ENCODE assay signal across 36 cellular contexts in the genomic region with DNA sequence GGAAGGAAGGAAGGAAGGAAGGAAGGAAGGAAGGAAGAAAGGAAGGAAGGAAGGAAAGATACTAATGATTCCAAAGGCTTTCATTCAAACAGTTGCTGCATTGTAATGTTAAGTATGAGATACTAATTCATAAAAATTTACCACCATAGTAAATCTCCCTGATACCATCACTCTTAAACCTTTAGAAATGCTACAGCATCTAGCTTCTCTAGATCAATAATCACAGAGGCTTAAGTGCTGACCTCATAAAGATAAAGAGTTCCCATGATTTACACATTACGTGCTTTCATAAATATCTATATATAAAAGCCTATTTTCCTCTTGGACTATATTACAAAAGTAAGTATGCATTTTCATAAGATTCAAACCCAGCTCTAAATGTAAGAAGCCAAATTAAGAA. TPM values are rescaled to one million over a fixed set of nuclear protein-coding genes. Genes with fewer than 3 reads are reported as not detected.
A peak's percentile ranks its signal among the peaks of the same experiment; 100 is the strongest.
DNase-seq lines count a peak whose midpoint lies in the region; ATAC-seq and TF ChIP-seq lines count a peak whose summit lies in the region.
"Had no signal": no experiment of that assay in that cellular context is flagged by ENCODE, and none has a peak within 500 bp of the region (broad histone marks: within the 10 kb centered on the region; RNA-seq: fewer than 3 reads in every experiment).

No MANE protein-coding gene starts in this region.

- CTCF ChIA-PET in A673 (lab: Charles Lee) (no interaction called here), HEK293 (lab: Yijun Ruan, JAX) (interaction anchor here (0.7 kb wide), 2 partner anchors 17 to 54 kb away, joined by 3 read pairs; no protein-coding TSS in a partner anchor)

- DNase-seq in A673 (ENCODE audit: low spot score) (peak; percentile 76), SK-N-MC (ENCODE audit: low read depth, low spot score) (peak; percentile 62), amniotic epithelial cell (ENCODE audit: low read depth) (peak; percentile 15), left lobe of liver (ENCODE audit: low spot score) (no peak), MM.1S (no peak)
- DNase-seq: 8988T; ACHN; AML-193; BE2C; C1 segment of cervical spinal cord; Caco-2; Calu3; CD4-positive, alpha-beta memory T cell; CD4-positive, alpha-beta T cell; CD4-positive, CD25-positive, alpha-beta regulatory T cell; CD8-positive, alpha-beta memory T cell; CD8-positive, alpha-beta T cell; COR-L47; DMS 273 treated with DMSO at 0.1 percent for 48 hours; DMS153; DMS53; DMS79; DMS79 treated with DMSO at 0.1 percent for 48 hours; DND-41; EL had no signal

- BruUV-seq in A673 (replicated peaks; lab: Mats Ljungman, UMichigan), result no TSS peak

- no peak overlapping the region for H2AFZ ChIP-seq in MM.1S (ENCODE audit: low read length)

- H3K36me3 ChIP-seq in A673 (ENCODE audit: insufficient read depth, low read length, poor library complexity, severe bottlenecking), result no peaks in the 10 kb centered on the region
- no peaks in the 10 kb centered on the region for H3K36me3 ChIP-seq in HEK293 (ENCODE audit: control insufficient read depth in 2 of 2, insufficient read depth in 1 of 2, low read length in 2 of 2)
- H3K36me3 ChIP-seq in SK-N-MC (ENCODE audit: insufficient read depth, low read length), result no peaks in the 10 kb centered on the region
- H3K36me3 ChIP-seq in MM.1S (replicated peaks; ENCODE audit: insufficient read depth, low read length), result no peaks in the 10 kb centered on the region
- H3K36me3 ChIP-seq: BE2C; BLaER1; BLaER1 treated with 17β-estradiol and CSF1 and Interleukin-3, amounts not matched to agents 10 nM and 100 nM had no signal

- no peaks in the 10 kb centered on the region for H4K20me1 ChIP-seq in MM.1S (ENCODE audit: insufficient read depth, low read length)
- H4K20me1 ChIP-seq: BLaER1; BLaER1 treated with 17β-estradiol and CSF1 and Interleukin-3, amounts not matched to agents 10 nM and 100 nM had no signal

- no peaks in the 10 kb centered on the region for H3K9me2 ChIP-seq in MM.1S (replicated peaks; ENCODE audit: insufficient read depth, low read length)

- POLR2A ChIA-PET in A673 (lab: Charles Lee; ENCODE audit: low non-redundant PET), result interaction anchor here (0.5 to 0.7 kb wide), 2 partner anchors 366 to 404 kb away, joined by 5 to 25 read pairs; a partner anchor contains a TSS
- POLR2A ChIA-PET in HEK293 (lab: Yijun Ruan, JAX), result interaction anchor here (0.6 kb wide), 1 partner anchor 14 kb away, joined by 4 read pairs; no protein-coding TSS in a partner anchor

- H3K4me1 ChIP-seq in A673 (ENCODE audit: insufficient read depth, low read length, poor library complexity, severe bottlenecking) (peaks cover 5% of the 10 kb centered on the region), HEK293 (ENCODE audit: control insufficient read depth, insufficient read depth, low read length) (no peaks in the 10 kb centered on the region), MM.1S (ENCODE audit: low read length) (no peaks in the 10 kb centered on the region)
- H3K4me1 ChIP-seq: A549; BE2C; BLaER1; BLaER1 treated with 17β-estradiol and CSF1 and Interleukin-3, amounts not matched to agents 10 nM and 100 nM; Caco-2 had no signal

- H3F3A ChIP-seq in MM.1S (ENCODE audit: insufficient read depth, low read length), result no peaks in the 10 kb centered on the region

- H3K4me3 ChIP-seq in A673 (ENCODE audit: low read depth, low read length, poor library complexity, severe bottlenecking), result no peak overlapping the region
- H3K4me3 ChIP-seq in HEK293 (ENCODE audit: low read depth, low read length), result no peak overlapping the region
- no peak overlapping the region for H3K4me3 ChIP-seq in SK-N-MC
- no peak overlapping the region for H3K4me3 ChIP-seq in MM.1S (ENCODE audit: low read length)
- H3K4me3 ChIP-seq: A549; BLaER1; BLaER1 treated with 17β-estradiol and CSF1 and Interleukin-3, amounts not matched to agents 10 nM and 100 nM had no signal

- no peak for TF ChIP-seq CTCF in A673 (conservative IDR thresholded peaks at IDR 0.05; ENCODE audit: low read depth, low read length)
- no peak for TF ChIP-seq CTCF in HEK293 (tag by site-specific recombination; IDR thresholded peaks at IDR 0.05)
- no peak for TF ChIP-seq CTCF in MM.1S (IDR thresholded peaks at IDR 0.05; ENCODE audit: low read length)

- H3K27ac ChIP-seq in A673 (ENCODE audit: low read depth, low read length, poor library complexity, severe bottlenecking) (peak overlapping the region; percentile 78), HEK293 (ENCODE audit: extremely low read depth, low read depth, low read length) (no peak overlapping the region), SK-N-MC (no peak overlapping the region; the same call in 1 of the 2 replicates), MM.1S (ENCODE audit: low read length) (no peak overlapping the region)
- H3K27ac ChIP-seq: 22Rv1; A549; BLaER1; BLaER1 treated with 17β-estradiol and CSF1 and Interleukin-3, amounts not matched to agents 10 nM and 100 nM; C4-2B had no signal

- H3K27me3 ChIP-seq in A673 (replicated peaks; ENCODE audit: insufficient read depth, low read depth, low read length, poor library complexity), result no peaks in the 10 kb centered on the region
- H3K27me3 ChIP-seq in MM.1S (replicated peaks; ENCODE audit: insufficient read depth, low read length), result no peaks in the 10 kb centered on the region
- H3K27me3 ChIP-seq: BE2C had no signal

- H3K9ac ChIP-seq in SK-N-MC (ENCODE audit: insufficient read length) (no peak overlapping the region), MM.1S (ENCODE audit: low read length) (no peak overlapping the region)
- H3K9ac ChIP-seq: BLaER1; BLaER1 treated with 17β-estradiol and CSF1 and Interleukin-3, amounts not matched to agents 10 nM and 100 nM had no signal

- H3K4me2 ChIP-seq in MM.1S (ENCODE audit: low read depth, low read length), result no peak overlapping the region
- H3K4me2 ChIP-seq: A549; BLaER1; BLaER1 treated with 17β-estradiol and CSF1 and Interleukin-3, amounts not matched to agents 10 nM and 100 nM had no signal

- intact Hi-C loops in A673 (cut with micrococcal nuclease; ENCODE audit: unreplicated experiment), result loop anchor here (1.0 to 10.0 kb wide), 3 partner anchors 185 to 1372 kb away; no protein-coding TSS in a partner anchor

- no peaks in the 10 kb centered on the region for H3K79me2 ChIP-seq in MM.1S (ENCODE audit: low read length)

- H3K9me3 ChIP-seq in A673 (ENCODE audit: low read depth, low read length, poor library complexity, severe bottlenecking) (no peaks in the 10 kb centered on the region), HEK293 (ENCODE audit: control insufficient read depth, insufficient read depth, low read depth, low read length) (no peaks in the 10 kb centered on the region), SK-N-MC (ENCODE audit: low read depth, low read length) (no peaks in the 10 kb centered on the region), MM.1S (replicated peaks; ENCODE audit: insufficient read depth, low read length) (no peaks in the 10 kb centered on the region)
- H3K9me3 ChIP-seq: A549; BE2C; BLaER1; BLaER1 treated with 17β-estradiol and CSF1 and Interleukin-3, amounts not matched to agents 10 nM and 100 nM; Caco-2 had no signal

- ATAC-seq in left lobe of liver, result no peak
- no peak for ATAC-seq in HG02973 (IDR thresholded peaks at IDR 0.05; ENCODE audit: unreplicated experiment)
- no peak for ATAC-seq in HG03280 (IDR thresholded peaks at IDR 0.05; ENCODE audit: unreplicated experiment)
- ATAC-seq: A549; CD8-positive, alpha-beta T cell had no signal

TF ChIP-seq in HEK293, 187 proteins besides CTCF, POLR2A, EP300 and RAD21:
- peak; percentile 62 for TF ChIP-seq ZNF366 (tag by site-specific recombination; conservative IDR thresholded peaks at IDR 0.05)
- no peak for TF ChIP-seq SALL2 (tag by site-specific recombination; IDR thresholded peaks at IDR 0.05; ENCODE audit: borderline replicate concordance)

RNA-seq across cellular contexts. Expression of a gene that starts 36.4 kb away (rescaled TPM):
- total RNA-seq in A673 (2021) (not detected in 2 replicates), left lobe of liver (380 TPM)
- total RNA-seq: A172; B cell; Caco-2; Calu3; CD4-positive, alpha-beta memory T cell; CD4-positive, alpha-beta T cell; CD4-positive, CD25-positive, alpha-beta regulatory T cell; CD8-positive, alpha-beta memory T cell; CD8-positive, alpha-beta T cell; Daoy had no signal

Comparison
In these comparisons a context has a peak if more than half of its experiments do, and no peak if none do; other contexts are left out.
1. DNase-seq: peak in A673 (single experiment), SK-N-MC (single experiment) and amniotic epithelial cell (single experiment); none in left lobe of liver (single experiment) and MM.1S (single experiment).
2. RNA of a gene that starts 36.4 kb away (total RNA-seq): 380 TPM in left lobe of liver (single experiment); not detected in A673; every median in the first group is over 100 times any median in the second.